Comparison of ENCODE assay signal across 9 cellular contexts in the genomic region with DNA sequence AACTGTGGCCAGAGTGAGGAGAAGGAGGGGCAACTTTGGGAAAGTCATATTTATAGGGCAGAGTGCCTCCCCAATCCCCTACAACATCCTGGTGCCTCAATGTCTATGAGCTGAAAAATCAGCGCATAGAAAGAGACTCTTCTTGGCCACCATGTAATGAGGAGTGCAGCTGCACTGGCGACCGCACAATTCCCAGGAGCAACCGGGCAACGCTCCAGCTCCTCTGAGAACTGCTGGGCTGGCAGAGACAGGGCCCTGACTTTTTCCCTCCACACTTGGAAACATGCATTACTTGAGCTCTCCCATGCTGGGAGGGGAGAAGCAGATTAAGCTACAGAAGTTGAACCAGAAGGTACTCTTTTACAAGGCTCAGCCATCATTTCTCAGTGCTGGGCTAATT. TPM values are rescaled to one million over a fixed set of nuclear protein-coding genes. Genes with fewer than 3 reads are reported as not detected.
DNase-seq lines count a peak whose midpoint lies in the region; ATAC-seq and TF ChIP-seq lines count a peak whose summit lies in the region.
"Had no signal": no experiment of that assay in that cellular context is flagged by ENCODE, and none has a peak within 500 bp of the region (broad histone marks: within the 10 kb centered on the region; RNA-seq: fewer than 3 reads in every experiment).

No MANE protein-coding gene starts in this region.

- H3K27ac ChIP-seq in ovary = peak overlapping the region in 1 of 2 donors; percentile 23

- no peak for TF ChIP-seq CTCF in fibroblast of villous mesenchyme (IDR thresholded peaks at IDR 0.05; ENCODE audit: insufficient read depth, low read depth, low read length)
- TF ChIP-seq CTCF in ovary (IDR thresholded peaks at IDR 0.05) = no peak

- no peak for ATAC-seq in HG02981 (IDR thresholded peaks at IDR 0.05; ENCODE audit: unreplicated experiment)
- no peak for ATAC-seq in GM21447 (IDR thresholded peaks at IDR 0.05; ENCODE audit: unreplicated experiment)

- H3K36me3 ChIP-seq in ovary = no peaks in the 10 kb centered on the region

- H3K27me3 ChIP-seq in ovary = no peaks in the 10 kb centered on the region

- H3K9me3 ChIP-seq in ovary = no peaks in the 10 kb centered on the region

- TF ChIP-seq EP300 in ovary (IDR thresholded peaks at IDR 0.05) = no peak

- no peak for TF ChIP-seq POLR2A in ovary (IDR thresholded peaks at IDR 0.05)

- peaks cover 13% of the 10 kb centered on the region for H3K4me1 ChIP-seq in ovary (ENCODE audit: insufficient read depth)

- no peak overlapping the region for H3K4me3 ChIP-seq in fibroblast of villous mesenchyme (ENCODE audit: low read depth, low read length)
- H3K4me3 ChIP-seq in ovary = no peak overlapping the region

- DNase-seq in D341Med (ENCODE audit: low spot score) = peak; percentile 58
- peak; percentile 53 to 62 for DNase-seq in NCI-H524 (lab: John Stamatoyannopoulos, UW)
- DNase-seq in fibroblast of villous mesenchyme (ENCODE audit: low read depth) = peak; percentile 74
- peak; percentile 76 to 92 (median 83) for DNase-seq in ovary
- no peak for DNase-seq in stimulated activated CD4-positive, alpha-beta T cell treated with anti-CD3 and anti-CD28 coated beads, Interleukin-4, amount 100 ng/mL, for 4 hours
- DNase-seq in activated T-cell treated with anti-CD3 and anti-CD28 coated beads for 4 hours = no peak
- DNase-seq: NCI-H526 had no signal

- WGBS in ovary, 3 donors = 9 to 14% (median 10%) methylated on average over 5 of the region's 5 CpGs

- intact Hi-C loops in ovary (cut with DNase I) = no loop called here

RNA-seq across cellular contexts. Expression of a gene that starts 31.4 kb away (rescaled TPM):
- total RNA-seq in fibroblast of villous mesenchyme = 263 TPM in 2 replicates
- 100 to 1,000 TPM in 1 of 7 donors, 10 to 100 TPM in 6; 52.1 to 106 (median 67.4) TPM for total RNA-seq in ovary
- polyA plus RNA-seq in ovary = 10 to 100 TPM; 29.1 to 53.5 TPM

Comparison
In these comparisons a context has a peak if more than half of its experiments do, and no peak if none do; other contexts are left out.
1. DNase-seq: peak in D341Med (single experiment), NCI-H524 (2 of 2), fibroblast of villous mesenchyme (single experiment) and ovary (5 of 5); none in stimulated activated CD4-positive, alpha-beta T cell treated with anti-CD3 and anti-CD28 coated beads, Interleukin-4, amount 100 ng/mL, for 4 hours (0 of 2) and activated T-cell treated with anti-CD3 and anti-CD28 coated beads for 4 hours (single experiment).